19 cellular contexts compared by ENCODE assay signal in the genomic region with DNA sequence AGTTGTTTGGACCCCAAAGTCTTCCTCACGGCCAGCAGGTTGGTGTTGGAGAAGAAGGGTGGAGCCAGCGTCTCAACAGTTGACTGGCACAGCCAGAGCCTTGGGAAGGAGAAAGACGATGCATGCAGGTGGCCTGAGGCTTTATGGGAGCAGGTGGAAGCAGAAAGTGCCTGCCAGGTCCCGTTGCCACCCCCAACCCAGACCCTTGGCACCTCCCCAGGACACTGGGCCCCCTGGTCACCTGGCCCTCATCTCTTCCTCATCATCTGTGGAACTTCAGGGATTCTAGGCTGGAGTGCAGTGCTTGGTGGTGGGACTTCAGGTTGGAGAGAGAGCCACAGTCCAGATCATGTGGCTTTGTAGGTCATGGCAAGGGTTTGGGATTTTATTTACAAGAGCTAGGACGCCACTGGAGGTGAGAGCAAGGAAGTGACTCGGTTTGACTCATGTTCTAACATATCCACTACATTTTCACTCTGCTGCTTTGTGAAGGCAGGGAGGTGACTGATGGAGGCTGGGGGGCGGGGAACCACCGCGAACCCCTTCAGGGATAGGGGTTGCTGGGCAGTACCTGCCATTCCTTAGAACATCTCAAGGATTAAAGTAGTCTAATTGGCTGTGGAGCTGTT.
"Had no signal": no experiment of that assay in that cellular context is flagged by ENCODE, and none has a peak within 500 bp of the region (broad histone marks: within the 10 kb centered on the region; RNA-seq: fewer than 3 reads in every experiment).

No MANE protein-coding gene starts in this region.

- H3K4me1 Mint-ChIP-seq: activated naive CD8-positive, alpha-beta T cell treated with anti-CD3 and anti-CD28 coated beads, Interleukin-2, amount 50 U/mL, for 24 hours; memory B cell; naive thymus-derived CD8-positive, alpha-beta T cell had no signal

- H3K27ac ChIP-seq: breast epithelium, left ventricle myocardium inferior, prostate gland, sigmoid colon, spleen, thyroid gland, uterus had no signal

- H3K36me3 ChIP-seq: breast epithelium, left ventricle myocardium inferior, prostate gland, thyroid gland, uterus had no signal

- ATAC-seq: activated naive CD8-positive, alpha-beta T cell treated with anti-CD3 and anti-CD28 coated beads, Interleukin-2, amount 50 U/mL, for 24 hours; effector memory CD8-positive, alpha-beta T cell; naive thymus-derived CD8-positive, alpha-beta T cell had no signal

- DNase-seq: activated CD4-positive, alpha-beta T cell treated with anti-CD3 and anti-CD28 coated beads, Interleukin-2, amount 50 U/mL, for 4 hours; activated CD4-positive, CD25-positive, alpha-beta regulatory T cell treated with anti-CD3 and anti-CD28 coated beads, Interleukin-2, amount 50 U/mL, for 72 hours; activated naive CD4-positive, alpha-beta T cell treated with anti-CD3 and anti-CD28 coated beads for 36 hours; activated naive CD8-positive, alpha-beta T cell treated with anti-CD3 and anti-CD28 coated beads, Interleukin-2, amount 50 U/mL, for 24 hours; aorta; effector memory CD8-positive, alpha-beta T cell; left ventricle myocardium inferior; naive thymus-derived CD8-positive, alpha-beta T cell; nucleus accumbens; sigmoid colon; spleen; T-helper 1 cell; T1000; thyroid gland; uterus had no signal

- H3K27ac Mint-ChIP-seq: activated naive CD4-positive, alpha-beta T cell treated with anti-CD3 and anti-CD28 coated beads for 36 hours; activated naive CD8-positive, alpha-beta T cell treated with anti-CD3 and anti-CD28 coated beads, Interleukin-2, amount 50 U/mL, for 24 hours; activated T-helper 2 cell treated with anti-CD3 and anti-CD28 coated beads, Interferon-gamma antibody, Interleukin-2, Interleukin-4, amounts not matched to agents 10 μg/mL and 5 μg/mL and 100 μg/mL, durations not matched to agents 14 hours and 24 hours and 36 hours; naive thymus-derived CD8-positive, alpha-beta T cell had no signal

- H3K27me3 ChIP-seq: breast epithelium, sigmoid colon, spleen, thyroid gland, uterus had no signal

- H3K9me3 ChIP-seq: breast epithelium, left ventricle myocardium inferior, prostate gland, sigmoid colon, spleen, thyroid gland, uterus had no signal

- H3K9me3 Mint-ChIP-seq: activated naive CD4-positive, alpha-beta T cell treated with anti-CD3 and anti-CD28 coated beads for 36 hours; activated naive CD8-positive, alpha-beta T cell treated with anti-CD3 and anti-CD28 coated beads, Interleukin-2, amount 50 U/mL, for 24 hours; activated T-helper 2 cell treated with anti-CD3 and anti-CD28 coated beads, Interferon-gamma antibody, Interleukin-2, Interleukin-4, amounts not matched to agents 10 μg/mL and 5 μg/mL and 100 μg/mL, durations not matched to agents 14 hours and 24 hours and 36 hours; effector memory CD8-positive, alpha-beta T cell; memory B cell; naive thymus-derived CD8-positive, alpha-beta T cell had no signal

- H3K4me1 ChIP-seq: breast epithelium, prostate gland, sigmoid colon, spleen, thyroid gland, uterus had no signal

- H3K4me3 ChIP-seq: breast epithelium, left ventricle myocardium inferior, prostate gland, sigmoid colon, spleen, thyroid gland, uterus had no signal

- H3K4me3 Mint-ChIP-seq: activated naive CD4-positive, alpha-beta T cell treated with anti-CD3 and anti-CD28 coated beads for 36 hours; activated naive CD8-positive, alpha-beta T cell treated with anti-CD3 and anti-CD28 coated beads, Interleukin-2, amount 50 U/mL, for 24 hours; effector memory CD8-positive, alpha-beta T cell; memory B cell; naive thymus-derived CD8-positive, alpha-beta T cell had no signal

- H3K27me3 Mint-ChIP-seq: activated naive CD8-positive, alpha-beta T cell treated with anti-CD3 and anti-CD28 coated beads, Interleukin-2, amount 50 U/mL, for 24 hours; memory B cell had no signal
